Comparison of ENCODE assay signal across 25 cellular contexts in genomic region chr2:207523005-207523404, GRCh38.
"Had no signal": no experiment of that assay in that cellular context is flagged by ENCODE, and none has a peak within 500 bp of the region (broad histone marks: within the 10 kb centered on the region; RNA-seq: fewer than 3 reads in every experiment).

No MANE protein-coding gene starts in this region.

- H3K27me3 Mint-ChIP-seq: IgD-negative memory B cell, T-cell had no signal

- H3K9me3 ChIP-seq: SK-N-SH had no signal

- FAIRE-seq: HTR-8/SVneo, K562, RCC 7860 had no signal

- ATAC-seq: K562, T-cell had no signal

- H3K4me3 Mint-ChIP-seq: IgD-negative memory B cell, T-cell had no signal

- DNase-seq: Kasumi-1, MM.1S, NCI-H1092 treated with DMSO at 0.1 percent for 48 hours, NCI-H1436, NCI-H187, NCI-H2029, NCI-H2081 treated with DMSO at 0.1 percent for 48 hours, NCI-H2171, NCI-H226, NCI-H446, NCI-H510A, NCI-H524 treated with DMSO at 0.1 percent for 48 hours, NCI-H69, NCI-H774, RPMI8226, SHP77, SK-N-SH, SW 1271, T-cell had no signal

- H3K27ac ChIP-seq: HL-60, KMS-11 had no signal

- H3K4me3 ChIP-seq: K562 had no signal

- H3K4me2 ChIP-seq: KMS-11, SK-N-SH had no signal

- H3K27ac Mint-ChIP-seq: IgD-negative memory B cell, T-cell had no signal

- H3K9ac ChIP-seq: KMS-11, SK-N-SH had no signal
